13 cellular contexts compared by ENCODE assay signal in genomic region chr6:168638497-168639072, GRCh38.
"Had no signal": no experiment of that assay in that cellular context is flagged by ENCODE, and none has a peak within 500 bp of the region (broad histone marks: within the 10 kb centered on the region; RNA-seq: fewer than 3 reads in every experiment).

No MANE protein-coding gene starts in this region.

- H3K9me3 ChIP-seq: psoas muscle, thyroid gland had no signal

- H3K9me3 Mint-ChIP-seq: activated CD8-positive, alpha-beta T cell treated with anti-CD3 and anti-CD28 coated beads for 36 hours; activated naive CD4-positive, alpha-beta T cell treated with anti-CD3 and anti-CD28 coated beads, Interleukin-2, amount 50 U/mL, for 24 hours; memory B cell had no signal

- H3K27ac ChIP-seq: psoas muscle, thyroid gland had no signal

- H3K4me3 Mint-ChIP-seq: activated CD8-positive, alpha-beta T cell treated with anti-CD3 and anti-CD28 coated beads for 36 hours; activated naive CD4-positive, alpha-beta T cell treated with anti-CD3 and anti-CD28 coated beads, Interleukin-2, amount 50 U/mL, for 24 hours; memory B cell; natural killer cell treated with Interleukin-12 subunit alpha and Interleukin-12 subunit beta and Interleukin-15 and Interleukin-18, amount 100 ng/mL, for 72 hours; WTC11 had no signal

- H3K4me3 ChIP-seq: psoas muscle, thyroid gland had no signal

- ATAC-seq: activated CD8-positive, alpha-beta T cell treated with anti-CD3 and anti-CD28 coated beads for 36 hours; natural killer cell treated with Interleukin-12 subunit alpha and Interleukin-12 subunit beta and Interleukin-15 and Interleukin-18, amount 100 ng/mL, for 72 hours; psoas muscle; WTC11 had no signal

- H3K27me3 ChIP-seq: thyroid gland had no signal

- H3K4me1 ChIP-seq: psoas muscle had no signal

- H3K4me1 Mint-ChIP-seq: activated naive CD4-positive, alpha-beta T cell treated with anti-CD3 and anti-CD28 coated beads, Interleukin-2, amount 50 U/mL, for 24 hours; memory B cell had no signal

- H3K36me3 ChIP-seq: thyroid gland had no signal

- DNase-seq: activated CD4-positive, alpha-beta T cell treated with anti-CD3 and anti-CD28 coated beads for 4 hours; activated CD8-positive, alpha-beta T cell treated with anti-CD3 and anti-CD28 coated beads for 36 hours; activated effector memory CD4-positive, alpha-beta T cell treated with anti-CD3 and anti-CD28 coated beads, Interleukin-2, amount 50 U/mL, for 16 hours; activated T-cell treated with anti-CD3 and anti-CD28 coated beads, Interleukin-2, amount 50 U/mL, for 48 hours; psoas muscle; stimulated activated CD4-positive, alpha-beta T cell treated with anti-CD3 and anti-CD28 coated beads, Interleukin-12 subunit alpha, Interleukin-12 subunit beta, amount 100 ng/mL, for 4 hours; stimulated activated CD4-positive, alpha-beta T cell treated with anti-CD3 and anti-CD28 coated beads, Interleukin-2, amount 100 ng/mL, for 24 hours; SW 1271; thyroid gland had no signal

- H3K36me3 Mint-ChIP-seq: activated naive CD4-positive, alpha-beta T cell treated with anti-CD3 and anti-CD28 coated beads, Interleukin-2, amount 50 U/mL, for 24 hours; memory B cell; natural killer cell treated with Interleukin-12 subunit alpha and Interleukin-12 subunit beta and Interleukin-15 and Interleukin-18, amount 100 ng/mL, for 72 hours had no signal

- H3K27ac Mint-ChIP-seq: activated CD8-positive, alpha-beta T cell treated with anti-CD3 and anti-CD28 coated beads for 36 hours; activated naive CD4-positive, alpha-beta T cell treated with anti-CD3 and anti-CD28 coated beads, Interleukin-2, amount 50 U/mL, for 24 hours; memory B cell; natural killer cell treated with Interleukin-12 subunit alpha and Interleukin-12 subunit beta and Interleukin-15 and Interleukin-18, amount 100 ng/mL, for 72 hours; WTC11 had no signal
